ENCODE assay signal across 21 cellular contexts in the genomic region with DNA sequence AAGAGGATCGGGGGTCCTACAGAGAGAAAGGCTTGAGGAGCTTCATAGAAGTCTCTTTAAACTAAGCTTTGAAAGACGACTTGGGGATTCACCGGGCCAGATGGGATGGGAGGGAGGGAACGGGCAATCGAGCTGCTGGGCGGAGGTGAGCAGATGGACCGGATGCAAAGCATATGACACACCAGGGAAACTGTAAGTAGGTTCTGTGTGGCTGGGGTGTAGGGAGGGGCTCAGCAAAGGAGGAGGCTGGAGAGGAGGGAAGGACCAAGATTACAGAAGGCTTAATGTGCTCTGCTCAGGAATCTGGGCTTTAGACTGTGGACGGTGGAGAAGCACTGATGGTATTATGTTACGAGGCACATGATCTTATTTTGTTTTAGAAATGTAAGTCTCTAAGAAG.
DNase-seq lines count a peak whose midpoint lies in the region; ATAC-seq and TF ChIP-seq lines count a peak whose summit lies in the region.
"Had no signal": no experiment of that assay in that cellular context is flagged by ENCODE, and none has a peak within 500 bp of the region (broad histone marks: within the 10 kb centered on the region; RNA-seq: fewer than 3 reads in every experiment).

No MANE protein-coding gene starts in this region.

- intact Hi-C loops in Caco-2 (cut with micrococcal nuclease; ENCODE audit: unreplicated experiment), result no loop called here

- no peaks in the 10 kb centered on the region for H3K27me3 Mint-ChIP-seq in Caco-2 (ENCODE audit: insufficient read depth, unreplicated experiment)

- POLR2A ChIA-PET in Caco-2 (lab: Charles Lee), result no interaction called here

- peaks cover 47% of the 10 kb centered on the region for H3K4me1 ChIP-seq in Caco-2

- H3K27ac ChIP-seq in WERI-Rb-1, result peak overlapping the region; percentile 30; the same call in 1 of the 2 replicates
- H3K27ac ChIP-seq: brain microvascular endothelial cell, epithelial cell of prostate had no signal

- H3K4me3 ChIP-seq in Caco-2 (ENCODE audit: low read depth, low read length) (no peak overlapping the region), WERI-Rb-1 (ENCODE audit: low read depth, low read length) (no peak overlapping the region)

- H3K9me3 Mint-ChIP-seq in Caco-2 (ENCODE audit: unreplicated experiment), result no peaks in the 10 kb centered on the region
- H3K9me3 Mint-ChIP-seq: activated naive CD8-positive, alpha-beta T cell treated with anti-CD3 and anti-CD28 coated beads for 36 hours; naive thymus-derived CD8-positive, alpha-beta T cell had no signal

- H3K27ac Mint-ChIP-seq in Caco-2 (ENCODE audit: unreplicated experiment), result peak overlapping the region; percentile 20
- H3K27ac Mint-ChIP-seq: activated naive CD8-positive, alpha-beta T cell treated with anti-CD3 and anti-CD28 coated beads for 36 hours; naive thymus-derived CD8-positive, alpha-beta T cell had no signal

- CTCF ChIA-PET in Caco-2 (lab: Charles Lee), result no interaction called here

- peaks cover 20% of the 10 kb centered on the region for H3K4me1 Mint-ChIP-seq in Caco-2 (ENCODE audit: low read depth, unreplicated experiment)
- H3K4me1 Mint-ChIP-seq: activated naive CD8-positive, alpha-beta T cell treated with anti-CD3 and anti-CD28 coated beads for 36 hours; naive thymus-derived CD8-positive, alpha-beta T cell had no signal

- DNase-seq in Caco-2 (peak in 1 of 2 experiments; percentile 15), NCI-H1694 (lab: John Stamatoyannopoulos, UW) (peak; percentile 79), WERI-Rb-1 (peak; percentile 96), kidney tubule cell (ENCODE audit: low spot score) (peak; percentile 3), NCI-H1417 (lab: John Stamatoyannopoulos, UW) (no peak), NCI-H2029 treated with DMSO at 0.1 percent for 48 hours (lab: John Stamatoyannopoulos, UW) (no peak)
- DNase-seq in activated CD4-positive, alpha-beta T cell treated with anti-CD3 and anti-CD28 coated beads for 1 hour, result no peak
- DNase-seq: activated CD4-positive, CD25-positive, alpha-beta regulatory T cell treated with anti-CD3 and anti-CD28 coated beads, Interleukin-2, amount 50 U/mL, for 72 hours; activated naive CD8-positive, alpha-beta T cell treated with anti-CD3 and anti-CD28 coated beads for 36 hours; brain microvascular endothelial cell; foreskin melanocyte; kidney glomerular epithelial cell; mesenchymal stem cell; naive thymus-derived CD8-positive, alpha-beta T cell; NCI-H187; NCI-H510A; PC-3; stimulated activated CD4-positive, alpha-beta T cell treated with anti-CD3 and anti-CD28 coated beads, Interleukin-4, amount 100 ng/mL, for 4 hours; T1000 had no signal

- no peaks in the 10 kb centered on the region for H3K27me3 ChIP-seq in Caco-2 (replicated peaks; ENCODE audit: control insufficient read depth, insufficient read depth, low read length)
- H3K27me3 ChIP-seq in WERI-Rb-1 (ENCODE audit: insufficient read depth, low read depth, severe bottlenecking), result no peaks in the 10 kb centered on the region
- H3K27me3 ChIP-seq: brain microvascular endothelial cell had no signal

- H3K36me3 ChIP-seq in Caco-2 (ENCODE audit: control insufficient read depth, insufficient read depth, low read length) (no peaks in the 10 kb centered on the region), WERI-Rb-1 (no peaks in the 10 kb centered on the region)
- H3K36me3 ChIP-seq: brain microvascular endothelial cell had no signal

- H3K36me3 Mint-ChIP-seq in Caco-2 (ENCODE audit: insufficient read depth, unreplicated experiment), result no peaks in the 10 kb centered on the region
- H3K36me3 Mint-ChIP-seq: activated naive CD8-positive, alpha-beta T cell treated with anti-CD3 and anti-CD28 coated beads for 36 hours; naive thymus-derived CD8-positive, alpha-beta T cell had no signal

- BruUV-seq in Caco-2 (replicated peaks; lab: Mats Ljungman, UMichigan), result no TSS peak

- H3K9me3 ChIP-seq in Caco-2 (no peaks in the 10 kb centered on the region), WERI-Rb-1 (ENCODE audit: severe bottlenecking) (no peaks in the 10 kb centered on the region)

- peak overlapping the region; percentile 33 for H3K4me3 Mint-ChIP-seq in Caco-2 (ENCODE audit: unreplicated experiment)
- H3K4me3 Mint-ChIP-seq: activated naive CD8-positive, alpha-beta T cell treated with anti-CD3 and anti-CD28 coated beads for 36 hours; naive thymus-derived CD8-positive, alpha-beta T cell had no signal

- TF ChIP-seq CTCF in Caco-2 (IDR thresholded peaks at IDR 0.05; ENCODE audit: insufficient read depth in 1 of 2, low read depth in 1 of 2, low read length in 1 of 2, severe bottlenecking in 1 of 2, unreplicated experiment in 1 of 2), result no peak
- no peak for TF ChIP-seq CTCF in WERI-Rb-1 (IDR thresholded peaks at IDR 0.05; ENCODE audit: low read depth, low read length)

- no peak for ATAC-seq in GM21529 (IDR thresholded peaks at IDR 0.05; ENCODE audit: unreplicated experiment)
- ATAC-seq: naive thymus-derived CD8-positive, alpha-beta T cell; PC-3 had no signal

Comparison
In these comparisons a context has a peak if more than half of its experiments do, and no peak if none do; other contexts are left out.
1. DNase-seq: peak in NCI-H1694 (single experiment), WERI-Rb-1 (single experiment) and kidney tubule cell (single experiment); none in NCI-H1417 (0 of 3), NCI-H2029 treated with DMSO at 0.1 percent for 48 hours (single experiment) and activated CD4-positive, alpha-beta T cell treated with anti-CD3 and anti-CD28 coated beads for 1 hour (single experiment).